ENCODE assay signal across 10 cellular contexts in the genomic region with DNA sequence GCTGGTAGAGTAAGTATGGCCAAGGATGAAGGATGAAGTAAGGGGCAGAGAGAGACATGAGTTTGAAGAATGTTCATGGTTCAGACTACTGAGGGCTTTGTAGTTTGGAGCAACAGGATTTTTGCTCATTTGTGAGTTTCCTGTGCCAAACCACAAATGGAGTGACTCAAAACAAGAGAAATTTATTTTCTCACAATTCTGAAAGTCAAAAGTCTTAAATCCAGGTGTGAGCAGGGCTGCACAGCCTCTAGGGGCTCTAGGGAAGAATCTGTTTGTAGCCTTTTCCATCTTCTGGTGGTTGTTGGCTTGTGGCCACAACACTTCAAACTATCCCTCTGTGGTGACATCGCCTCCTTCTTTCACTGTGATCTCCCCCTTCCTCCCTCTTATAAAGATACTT. TPM values are rescaled to one million over a fixed set of nuclear protein-coding genes. Genes with fewer than 3 reads are reported as not detected.
A peak's percentile ranks its signal among the peaks of the same experiment; 100 is the strongest.
DNase-seq lines count a peak whose midpoint lies in the region; ATAC-seq and TF ChIP-seq lines count a peak whose summit lies in the region.
"Had no signal": no experiment of that assay in that cellular context is flagged by ENCODE, and none has a peak within 500 bp of the region (broad histone marks: within the 10 kb centered on the region; RNA-seq: fewer than 3 reads in every experiment).

No MANE protein-coding gene starts in this region.

- WGBS in esophagus squamous epithelium, 2 donors: 67 to 75% methylated on average over 1 of the region's 1 CpG

- H3K4me1 ChIP-seq in esophagus squamous epithelium: no peaks in the 10 kb centered on the region

- H3K27me3 ChIP-seq in esophagus squamous epithelium: no peaks in the 10 kb centered on the region

- ATAC-seq in GM18867 (IDR thresholded peaks at IDR 0.05; ENCODE audit: unreplicated experiment): peak; percentile 50
- ATAC-seq in GM21529 (IDR thresholded peaks at IDR 0.05; ENCODE audit: unreplicated experiment): peak; percentile 62
- no peak for ATAC-seq in HG02840 (IDR thresholded peaks at IDR 0.05; ENCODE audit: low FRiP score, unreplicated experiment)

- H3K27ac ChIP-seq in KOPT-K1 (ENCODE audit: low read depth, low read length, poor library complexity, severe bottlenecking) (peak overlapping the region; percentile 72), esophagus squamous epithelium (no peak overlapping the region)

- no peaks in the 10 kb centered on the region for H3K36me3 ChIP-seq in KOPT-K1 (ENCODE audit: insufficient read depth, low read length)
- H3K36me3 ChIP-seq in esophagus squamous epithelium: no peaks in the 10 kb centered on the region

- TF ChIP-seq CTCF in fibroblast of mammary gland (conservative IDR thresholded peaks at IDR 0.05; ENCODE audit: control insufficient read depth, insufficient read depth, low read depth, low read length): no peak
- TF ChIP-seq CTCF in esophagus squamous epithelium (IDR thresholded peaks at IDR 0.05): no peak

- intact Hi-C loops in esophagus squamous epithelium (cut with DNase I): no loop called here

- no peak overlapping the region for H3K4me3 ChIP-seq in fibroblast of mammary gland (ENCODE audit: control insufficient read depth, low read depth, low read length)
- no peak overlapping the region for H3K4me3 ChIP-seq in esophagus squamous epithelium

- no peak for TF ChIP-seq POLR2A in esophagus squamous epithelium (IDR thresholded peaks at IDR 0.05)

- H3K9me3 ChIP-seq in KOPT-K1 (ENCODE audit: insufficient read depth, low read length, poor library complexity, severe bottlenecking) (no peaks in the 10 kb centered on the region), esophagus squamous epithelium (no peaks in the 10 kb centered on the region)

- DNase-seq in fibroblast of mammary gland (ENCODE audit: low read depth): peak; percentile 31
- DNase-seq in esophagus squamous epithelium (lab: John Stamatoyannopoulos, UW): no peak
- no peak for DNase-seq in NCI-H748 treated with DMSO at 0.1 percent for 48 hours (lab: John Stamatoyannopoulos, UW)
- DNase-seq in islet precursor cell: no peak
- DNase-seq: foreskin melanocyte, NCI-H2171 had no signal

RNA-seq across cellular contexts. Expression of a gene that starts 58.9 kb away (rescaled TPM):
- total RNA-seq in esophagus squamous epithelium: 1 to 10 TPM in 2 of 4 donors, under 1 TPM in 2; 0.27 to 9.2 (median 2.5) TPM
